10 cellular contexts compared by ENCODE assay signal in the genomic region with DNA sequence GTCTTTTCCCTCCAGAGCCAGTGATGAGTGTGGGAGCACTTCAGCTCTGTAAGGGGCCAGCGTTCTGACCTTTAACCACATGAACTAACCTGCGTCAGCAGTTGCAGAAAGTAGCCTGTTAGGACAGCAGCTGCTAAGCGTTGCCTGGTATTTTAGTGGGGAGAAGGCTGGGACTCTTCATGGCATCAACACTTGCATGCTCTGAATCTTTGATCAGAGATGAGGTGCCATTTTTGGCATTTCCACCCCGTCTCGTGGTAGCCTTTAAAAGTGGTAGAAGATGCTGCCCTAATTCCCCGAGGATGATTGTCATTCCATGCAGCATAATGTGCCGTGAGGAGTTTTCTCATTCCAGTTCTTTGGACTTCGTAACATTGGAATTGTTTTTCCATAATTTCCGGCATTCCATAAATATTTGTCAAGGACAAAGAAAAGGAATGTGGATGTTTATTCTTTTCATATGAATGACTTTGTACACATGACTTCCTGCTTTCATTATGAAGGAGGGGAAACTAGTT.
A peak's percentile ranks its signal among the peaks of the same experiment; 100 is the strongest.
DNase-seq lines count a peak whose midpoint lies in the region; ATAC-seq and TF ChIP-seq lines count a peak whose summit lies in the region.
"Had no signal": no experiment of that assay in that cellular context is flagged by ENCODE, and none has a peak within 500 bp of the region (broad histone marks: within the 10 kb centered on the region; RNA-seq: fewer than 3 reads in every experiment).

No MANE protein-coding gene starts in this region.

- H3K27me3 Mint-ChIP-seq in WTC11 (ENCODE audit: low read depth) = no peaks in the 10 kb centered on the region
- peaks cover 0 to 6% (median 2%) of the 10 kb centered on the region in 3 donors for H3K27me3 Mint-ChIP-seq in immature natural killer cell (ENCODE audit: low read depth in 3 of 3)

- CTCF ChIA-PET in WTC11 (lab: Charles Lee) = no interaction called here

- H3K36me3 Mint-ChIP-seq in WTC11 (peaks cover 32% of the 10 kb centered on the region), immature natural killer cell (peaks cover 8 to 28% (median 19%) of the 10 kb centered on the region in 3 donors)

- H3K9ac ChIP-seq in GM23248 = peak overlapping the region; percentile 14; the same call in 1 of the 2 replicates

- H3K4me3 Mint-ChIP-seq in WTC11 (no peak overlapping the region), immature natural killer cell (no peak overlapping the region)

- H3K36me3 ChIP-seq in GM23248 (ENCODE audit: low read depth) (peaks cover 32% of the 10 kb centered on the region), sigmoid colon (peaks cover 13 to 61% (median 16%) of the 10 kb centered on the region in 4 donors)

- intact Hi-C loops in Right ventricle myocardium superior (cut with DNase I) (loop anchor here (10.0 kb wide), 1 partner anchor 93 kb away; the partner anchor contains the start of genes AVL9 and LSM5), sigmoid colon (cut with DNase I) (loop anchor here (10.0 kb wide), 1 partner anchor 93 kb away; the partner anchor contains the start of genes AVL9 and LSM5)

- H3K9me3 Mint-ChIP-seq in WTC11 = no peaks in the 10 kb centered on the region
- H3K9me3 Mint-ChIP-seq in immature natural killer cell = no peaks in the 10 kb centered on the region

- DNase-seq in GM23248 = peak; percentile 63
- DNase-seq in WTC11 (ENCODE audit: low spot score) = no peak
- DNase-seq in Right ventricle myocardium superior = no peak
- DNase-seq in sigmoid colon = no peak
- DNase-seq in stimulated activated CD4-positive, alpha-beta T cell treated with anti-CD3 and anti-CD28 coated beads, Interleukin-4, amount 100 ng/mL, for 4 hours = no peak
- no peak for DNase-seq in NCI-H1105 (lab: John Stamatoyannopoulos, UW)
- no peak for DNase-seq in OCI-M2 (lab: John Stamatoyannopoulos, UW; ENCODE audit: unreplicated experiment)
- no peak for DNase-seq in immature natural killer cell
- DNase-seq: RPMI8226 had no signal

- H4K20me1 ChIP-seq in GM23248 (ENCODE audit: insufficient read depth) = no peaks in the 10 kb centered on the region

- H3K4me3 ChIP-seq in GM23248 (peak overlapping the region; percentile 27), sigmoid colon (no peak overlapping the region)
- H3K4me3 ChIP-seq: skin epidermis had no signal

- WGBS in GM23248 (ENCODE audit: low coverage in 1 of 2, low lambda C conversion rate in 2 of 2, missing lambda C conversion rate in 2 of 2), 2 experiments = 16 to 18% methylated on average over 9 of the region's 9 CpGs
- 67 to 70% methylated on average over 9 of the region's 9 CpGs for WGBS in sigmoid colon, 2 donors

- H3F3A ChIP-seq in GM23248 (ENCODE audit: insufficient read depth) = peaks cover 33% of the 10 kb centered on the region

- H3K9me3 ChIP-seq in GM23248 (ENCODE audit: low read depth) (no peaks in the 10 kb centered on the region), sigmoid colon (no peaks in the 10 kb centered on the region)

- no peak for TF ChIP-seq EP300 in sigmoid colon (IDR thresholded peaks at IDR 0.05)

- no peak overlapping the region for H2AFZ ChIP-seq in GM23248

- H3K4me1 Mint-ChIP-seq in WTC11 = peaks cover 27% of the 10 kb centered on the region
- H3K4me1 Mint-ChIP-seq in immature natural killer cell = no peaks in the 10 kb centered on the region

- TF ChIP-seq CTCF in WTC11 (IDR thresholded peaks at IDR 0.05) = no peak
- TF ChIP-seq CTCF in sigmoid colon (IDR thresholded peaks at IDR 0.05) = no peak

- H3K79me2 ChIP-seq in GM23248 (ENCODE audit: insufficient read depth) = no peaks in the 10 kb centered on the region

- H3K27me3 ChIP-seq in GM23248 (replicated peaks; ENCODE audit: insufficient read depth) (no peaks in the 10 kb centered on the region), sigmoid colon (no peaks in the 10 kb centered on the region)

- H3K27ac ChIP-seq in GM23248 (peak overlapping the region; percentile 68), sigmoid colon (peak overlapping the region in 3 of 4 donors; percentile 51 to 66 (median 56))

- ATAC-seq in WTC11 (peak; percentile 31; the same call in 1 of the 2 replicates), Right ventricle myocardium superior (ENCODE audit: poor library complexity) (peak; percentile 83)

- H3K4me1 ChIP-seq in GM23248 (ENCODE audit: insufficient read depth) (peaks cover 32% of the 10 kb centered on the region), sigmoid colon (peaks cover 0 to 19% (median 18%) of the 10 kb centered on the region in 4 donors)

- in situ Hi-C loops in GM23248 (cut with MboI) = no loop called here

- H3K4me2 ChIP-seq in GM23248 (ENCODE audit: unreplicated experiment) = peak overlapping the region; percentile 55

- H3K27ac Mint-ChIP-seq in WTC11 = no peak overlapping the region
- peak overlapping the region in 2 of 6 donors; percentile 34 for H3K27ac Mint-ChIP-seq in immature natural killer cell

- POLR2A ChIA-PET in WTC11 (lab: Charles Lee) = no interaction called here

- no peak for TF ChIP-seq POLR2A in sigmoid colon (IDR thresholded peaks at IDR 0.05)

- no peaks in the 10 kb centered on the region for H3K9me2 ChIP-seq in GM23248 (ENCODE audit: insufficient read depth)

TF ChIP-seq in WTC11, 78 proteins besides CTCF, POLR2A, EP300 and RAD21 (continues in another document):
- no peak for TF ChIP-seq CBFB (CRISPR knock-in tag; IDR thresholded peaks at IDR 0.05; ENCODE audit: low read depth)
- TF ChIP-seq CREM (CRISPR knock-in tag; IDR thresholded peaks at IDR 0.05) = no peak
- no peak for TF ChIP-seq SP1 (CRISPR knock-in tag; conservative IDR thresholded peaks at IDR 0.05)
- TF ChIP-seq E2F5 (CRISPR knock-in tag; IDR thresholded peaks at IDR 0.05) = no peak
- TF ChIP-seq CREB1 (CRISPR knock-in tag; IDR thresholded peaks at IDR 0.05) = no peak
- TF ChIP-seq, protein P1, sequence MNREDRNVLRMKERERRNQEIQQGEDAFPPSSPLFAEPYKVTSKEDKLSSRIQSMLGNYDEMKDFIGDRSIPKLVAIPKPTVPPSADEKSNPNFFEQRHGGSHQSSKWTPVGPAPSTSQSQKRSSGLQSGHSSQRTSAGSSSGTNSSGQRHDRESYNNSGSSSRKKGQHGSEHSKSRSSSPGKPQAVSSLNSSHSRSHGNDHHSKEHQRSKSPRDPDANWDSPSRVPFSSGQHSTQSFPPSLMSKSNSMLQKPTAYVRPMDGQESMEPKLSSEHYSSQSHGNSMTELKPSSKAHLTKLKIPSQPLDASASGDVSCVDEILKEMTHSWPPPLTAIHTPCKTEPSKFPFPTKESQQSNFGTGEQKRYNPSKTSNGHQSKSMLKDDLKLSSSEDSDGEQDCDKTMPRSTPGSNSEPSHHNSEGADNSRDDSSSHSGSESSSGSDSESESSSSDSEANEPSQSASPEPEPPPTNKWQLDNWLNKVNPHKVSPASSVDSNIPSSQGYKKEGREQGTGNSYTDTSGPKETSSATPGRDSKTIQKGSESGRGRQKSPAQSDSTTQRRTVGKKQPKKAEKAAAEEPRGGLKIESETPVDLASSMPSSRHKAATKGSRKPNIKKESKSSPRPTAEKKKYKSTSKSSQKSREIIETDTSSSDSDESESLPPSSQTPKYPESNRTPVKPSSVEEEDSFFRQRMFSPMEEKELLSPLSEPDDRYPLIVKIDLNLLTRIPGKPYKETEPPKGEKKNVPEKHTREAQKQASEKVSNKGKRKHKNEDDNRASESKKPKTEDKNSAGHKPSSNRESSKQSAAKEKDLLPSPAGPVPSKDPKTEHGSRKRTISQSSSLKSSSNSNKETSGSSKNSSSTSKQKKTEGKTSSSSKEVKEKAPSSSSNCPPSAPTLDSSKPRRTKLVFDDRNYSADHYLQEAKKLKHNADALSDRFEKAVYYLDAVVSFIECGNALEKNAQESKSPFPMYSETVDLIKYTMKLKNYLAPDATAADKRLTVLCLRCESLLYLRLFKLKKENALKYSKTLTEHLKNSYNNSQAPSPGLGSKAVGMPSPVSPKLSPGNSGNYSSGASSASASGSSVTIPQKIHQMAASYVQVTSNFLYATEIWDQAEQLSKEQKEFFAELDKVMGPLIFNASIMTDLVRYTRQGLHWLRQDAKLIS (CRISPR knock-in tag; IDR thresholded peaks at IDR 0.05; ENCODE audit: borderline replicate concordance) = no peak
- TF ChIP-seq MXD4 (CRISPR knock-in tag; IDR thresholded peaks at IDR 0.05; ENCODE audit: borderline replicate concordance) = no peak
- no peak for TF ChIP-seq PRRX2 (CRISPR knock-in tag; IDR thresholded peaks at IDR 0.05)
- TF ChIP-seq, protein P2, sequence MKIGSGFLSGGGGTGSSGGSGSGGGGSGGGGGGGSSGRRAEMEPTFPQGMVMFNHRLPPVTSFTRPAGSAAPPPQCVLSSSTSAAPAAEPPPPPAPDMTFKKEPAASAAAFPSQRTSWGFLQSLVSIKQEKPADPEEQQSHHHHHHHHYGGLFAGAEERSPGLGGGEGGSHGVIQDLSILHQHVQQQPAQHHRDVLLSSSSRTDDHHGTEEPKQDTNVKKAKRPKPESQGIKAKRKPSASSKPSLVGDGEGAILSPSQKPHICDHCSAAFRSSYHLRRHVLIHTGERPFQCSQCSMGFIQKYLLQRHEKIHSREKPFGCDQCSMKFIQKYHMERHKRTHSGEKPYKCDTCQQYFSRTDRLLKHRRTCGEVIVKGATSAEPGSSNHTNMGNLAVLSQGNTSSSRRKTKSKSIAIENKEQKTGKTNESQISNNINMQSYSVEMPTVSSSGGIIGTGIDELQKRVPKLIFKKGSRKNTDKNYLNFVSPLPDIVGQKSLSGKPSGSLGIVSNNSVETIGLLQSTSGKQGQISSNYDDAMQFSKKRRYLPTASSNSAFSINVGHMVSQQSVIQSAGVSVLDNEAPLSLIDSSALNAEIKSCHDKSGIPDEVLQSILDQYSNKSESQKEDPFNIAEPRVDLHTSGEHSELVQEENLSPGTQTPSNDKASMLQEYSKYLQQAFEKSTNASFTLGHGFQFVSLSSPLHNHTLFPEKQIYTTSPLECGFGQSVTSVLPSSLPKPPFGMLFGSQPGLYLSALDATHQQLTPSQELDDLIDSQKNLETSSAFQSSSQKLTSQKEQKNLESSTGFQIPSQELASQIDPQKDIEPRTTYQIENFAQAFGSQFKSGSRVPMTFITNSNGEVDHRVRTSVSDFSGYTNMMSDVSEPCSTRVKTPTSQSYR (CRISPR knock-in tag; IDR thresholded peaks at IDR 0.05) = no peak
